Comparison of ENCODE assay signal across 1 cellular context in the genomic region with DNA sequence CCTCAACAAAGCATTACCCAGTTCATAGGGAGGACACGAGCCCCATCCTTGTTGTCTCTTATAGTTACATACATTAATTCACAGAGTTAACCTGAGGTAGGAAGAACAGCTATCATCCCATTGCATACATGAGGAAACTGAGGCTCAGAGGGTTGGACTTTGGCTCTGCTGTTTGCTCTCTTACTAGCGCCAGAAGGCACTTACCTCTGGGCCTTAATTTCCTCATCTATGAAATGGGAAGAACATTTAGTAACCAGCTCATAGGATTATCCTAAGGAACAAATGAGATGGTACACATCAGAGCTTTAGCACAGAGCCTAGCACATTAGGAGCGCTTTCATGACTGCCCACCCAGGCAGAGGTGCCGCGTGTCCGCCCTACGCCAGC.
TF ChIP-seq lines count a peak whose summit lies in the region.

No MANE protein-coding gene starts in this region.

TF ChIP-seq in GM23338, 12 proteins besides CTCF, POLR2A, EP300 and RAD21 (continued from another document):
- TF ChIP-seq, protein P1, sequence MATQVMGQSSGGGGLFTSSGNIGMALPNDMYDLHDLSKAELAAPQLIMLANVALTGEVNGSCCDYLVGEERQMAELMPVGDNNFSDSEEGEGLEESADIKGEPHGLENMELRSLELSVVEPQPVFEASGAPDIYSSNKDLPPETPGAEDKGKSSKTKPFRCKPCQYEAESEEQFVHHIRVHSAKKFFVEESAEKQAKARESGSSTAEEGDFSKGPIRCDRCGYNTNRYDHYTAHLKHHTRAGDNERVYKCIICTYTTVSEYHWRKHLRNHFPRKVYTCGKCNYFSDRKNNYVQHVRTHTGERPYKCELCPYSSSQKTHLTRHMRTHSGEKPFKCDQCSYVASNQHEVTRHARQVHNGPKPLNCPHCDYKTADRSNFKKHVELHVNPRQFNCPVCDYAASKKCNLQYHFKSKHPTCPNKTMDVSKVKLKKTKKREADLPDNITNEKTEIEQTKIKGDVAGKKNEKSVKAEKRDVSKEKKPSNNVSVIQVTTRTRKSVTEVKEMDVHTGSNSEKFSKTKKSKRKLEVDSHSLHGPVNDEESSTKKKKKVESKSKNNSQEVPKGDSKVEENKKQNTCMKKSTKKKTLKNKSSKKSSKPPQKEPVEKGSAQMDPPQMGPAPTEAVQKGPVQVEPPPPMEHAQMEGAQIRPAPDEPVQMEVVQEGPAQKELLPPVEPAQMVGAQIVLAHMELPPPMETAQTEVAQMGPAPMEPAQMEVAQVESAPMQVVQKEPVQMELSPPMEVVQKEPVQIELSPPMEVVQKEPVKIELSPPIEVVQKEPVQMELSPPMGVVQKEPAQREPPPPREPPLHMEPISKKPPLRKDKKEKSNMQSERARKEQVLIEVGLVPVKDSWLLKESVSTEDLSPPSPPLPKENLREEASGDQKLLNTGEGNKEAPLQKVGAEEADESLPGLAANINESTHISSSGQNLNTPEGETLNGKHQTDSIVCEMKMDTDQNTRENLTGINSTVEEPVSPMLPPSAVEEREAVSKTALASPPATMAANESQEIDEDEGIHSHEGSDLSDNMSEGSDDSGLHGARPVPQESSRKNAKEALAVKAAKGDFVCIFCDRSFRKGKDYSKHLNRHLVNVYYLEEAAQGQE (IDR thresholded peaks at IDR 0.05; ENCODE audit: unreplicated experiment): no peak
